Comparison of ENCODE assay signal across 1 cellular context in genomic region chr20:17442588-17442987, GRCh38.
TF ChIP-seq lines count a peak whose summit lies in the region.

No MANE protein-coding gene starts in this region.

TF ChIP-seq in WTC11, 78 proteins besides CTCF, POLR2A, EP300 and RAD21 (continued from another document):
- TF ChIP-seq AFF4 (CRISPR knock-in tag; IDR thresholded peaks at IDR 0.05; ENCODE audit: borderline replicate concordance) (no peak), ZBTB43 (CRISPR knock-in tag; IDR thresholded peaks at IDR 0.05) (no peak), PREB (CRISPR knock-in tag; IDR thresholded peaks at IDR 0.05; ENCODE audit: borderline replicate concordance) (no peak)
